Comparison of ENCODE assay signal across 17 cellular contexts in the genomic region with DNA sequence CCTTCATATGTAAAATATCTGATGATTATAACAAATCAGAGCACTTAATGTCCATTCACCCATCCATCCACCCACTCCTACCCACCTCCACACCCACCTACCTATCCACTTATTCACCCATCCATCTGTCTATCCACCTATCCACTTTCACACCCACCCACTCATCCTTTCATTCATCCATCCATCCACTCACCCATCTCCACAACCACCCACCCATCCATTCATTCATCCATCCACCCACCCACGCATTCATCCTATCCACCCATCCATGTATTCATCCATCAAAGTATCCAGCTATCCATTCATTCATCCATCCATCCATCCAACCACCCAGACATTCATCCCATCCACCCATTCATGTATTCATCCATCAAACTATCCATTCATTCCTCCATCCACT.
"Had no signal": no experiment of that assay in that cellular context is flagged by ENCODE, and none has a peak within 500 bp of the region (broad histone marks: within the 10 kb centered on the region; RNA-seq: fewer than 3 reads in every experiment).

No MANE protein-coding gene starts in this region.

- H3K4me1 ChIP-seq: colonic mucosa, esophagus muscularis mucosa, foreskin keratinocyte, gastroesophageal sphincter, heart right ventricle, left lung, lower lobe of right lung had no signal

- H3K36me3 Mint-ChIP-seq: naive thymus-derived CD4-positive, alpha-beta T cell had no signal

- H3K27me3 ChIP-seq: colonic mucosa, foreskin keratinocyte, left lung had no signal

- DNase-seq: colonic mucosa; cortex of kidney; effector CD8-positive, alpha-beta T cell; effector memory CD8-positive, alpha-beta T cell; foreskin keratinocyte; heart right ventricle; hippocampal formation; left cardiac atrium; left lung; left ventricle myocardium superior; lower lobe of right lung; mesenchymal stem cell; midbrain; naive thymus-derived CD4-positive, alpha-beta T cell had no signal

- ATAC-seq: effector memory CD8-positive, alpha-beta T cell; foreskin keratinocyte; gastroesophageal sphincter; heart right ventricle; left cardiac atrium; left lung; left ventricle myocardium superior; lower lobe of right lung; naive thymus-derived CD4-positive, alpha-beta T cell had no signal

- H3K4me1 Mint-ChIP-seq: naive thymus-derived CD4-positive, alpha-beta T cell had no signal

- H3K4me3 ChIP-seq: colonic mucosa, esophagus muscularis mucosa, gastroesophageal sphincter, heart right ventricle, left lung, lower lobe of right lung had no signal

- H3K9me3 ChIP-seq: colonic mucosa, esophagus muscularis mucosa, gastroesophageal sphincter, heart right ventricle, left lung, lower lobe of right lung had no signal

- H3K36me3 ChIP-seq: colonic mucosa, esophagus muscularis mucosa, gastroesophageal sphincter, heart right ventricle, left lung, lower lobe of right lung had no signal

- H3K27ac Mint-ChIP-seq: dendritic cell treated with granulocyte-macrophage colony-stimulating factor and Interleukin-4, amounts not matched to agents 40 ng/mL and 50 ng/mL, for 4 days; effector memory CD8-positive, alpha-beta T cell; naive thymus-derived CD4-positive, alpha-beta T cell had no signal

- H3K27me3 Mint-ChIP-seq: dendritic cell treated with granulocyte-macrophage colony-stimulating factor and Interleukin-4, amounts not matched to agents 40 ng/mL and 50 ng/mL, for 4 days had no signal

- H3K27ac ChIP-seq: colonic mucosa, esophagus muscularis mucosa, foreskin keratinocyte, gastroesophageal sphincter, heart right ventricle, left lung, lower lobe of right lung had no signal

- H3K4me3 Mint-ChIP-seq: dendritic cell treated with granulocyte-macrophage colony-stimulating factor and Interleukin-4, amounts not matched to agents 40 ng/mL and 50 ng/mL, for 4 days; effector memory CD8-positive, alpha-beta T cell; naive thymus-derived CD4-positive, alpha-beta T cell had no signal
